In genomic region chr7:112869111-112869774, GRCh38 we compare ENCODE assay signal across 9 cellular contexts.
DNase-seq lines count a peak whose midpoint lies in the region; ATAC-seq, FAIRE-seq and TF ChIP-seq lines count a peak whose summit lies in the region.
"Had no signal": no experiment of that assay in that cellular context is flagged by ENCODE, and none has a peak within 500 bp of the region (broad histone marks: within the 10 kb centered on the region; RNA-seq: fewer than 3 reads in every experiment).

No MANE protein-coding gene starts in this region.

- POLR2A ChIA-PET in HepG2 (lab: Yijun Ruan, JAX): no interaction called here

- CTCF ChIA-PET in HepG2 (lab: Yijun Ruan, JAX; ENCODE audit: low intra/inter-chr PET ratio, low total read pairs): interaction anchor here (0.6 to 3.0 kb wide), 5 partner anchors 16 to 319 kb away, joined by 3 to 23 read pairs (median 3); no protein-coding TSS in a partner anchor

- no peak for TF ChIP-seq POLR2A in HepG2 (IDR thresholded peaks at IDR 0.05; ENCODE audit: insufficient read depth in 1 of 2, low read depth in 2 of 2, low read length in 2 of 2)

- ATAC-seq in HepG2 (peak; percentile 95), GM19328 (IDR thresholded peaks at IDR 0.05; ENCODE audit: unreplicated experiment) (no peak)

- no peaks in the 10 kb centered on the region for H3K27me3 ChIP-seq in HL-60 (ENCODE audit: insufficient read depth, poor library complexity, severe bottlenecking)
- no peaks in the 10 kb centered on the region for H3K27me3 ChIP-seq in brain microvascular endothelial cell (replicated peaks)
- no peaks in the 10 kb centered on the region for H3K27me3 ChIP-seq in HepG2 (ENCODE audit: control insufficient read depth in 1 of 2, insufficient read depth in 2 of 2, low read length in 2 of 2)

- H3K9me3 ChIP-seq in HepG2 (ENCODE audit: low read length): no peaks in the 10 kb centered on the region

- H2AFZ ChIP-seq in HepG2 (ENCODE audit: low read length): no peak overlapping the region

- BruUV-seq in HepG2 (replicated peaks; lab: Mats Ljungman, UMichigan): no TSS peak

- no peak overlapping the region for H3K9ac ChIP-seq in HepG2 (ENCODE audit: insufficient read depth, low read depth, low read length)

- TF ChIP-seq EP300 in HepG2 (IDR thresholded peaks at IDR 0.05; ENCODE audit: low read depth in 2 of 2, low read length in 2 of 2) (no peak), HepG2 (CRISPR knock-in tag; IDR thresholded peaks at IDR 0.05; ENCODE audit: borderline replicate concordance) (no peak)

- no peak for FAIRE-seq in HepG2 (lab: Jason Lieb, UNC)

- H3K36me3 ChIP-seq in brain microvascular endothelial cell (replicated peaks): no peaks in the 10 kb centered on the region
- no peaks in the 10 kb centered on the region; a peak in 2 of 5 replicates for H3K36me3 ChIP-seq in HepG2 (replicated peaks in 1 of 2; ENCODE audit: control insufficient read depth in 1 of 2, insufficient read depth in 2 of 2, low read length in 2 of 2)

- DNase-seq in NCI-H2029 (lab: John Stamatoyannopoulos, UW): peak; percentile 13
- DNase-seq in NCI-H2029 treated with DMSO at 0.1 percent for 48 hours (lab: John Stamatoyannopoulos, UW): no peak
- DNase-seq in HL-60 (ENCODE audit: low read depth in 1 of 2, low spot score in 1 of 2): peak; percentile 20 to 27
- DNase-seq in T-helper 2 cell: peak in 4 of 5 experiments; percentile 18 to 59 (median 30)
- peak; percentile 37 for DNase-seq in brain microvascular endothelial cell
- DNase-seq in HepG2 (ENCODE audit: low spot score): peak; percentile 52
- DNase-seq in stimulated activated naive CD4-positive, alpha-beta T cell (lab: John Stamatoyannopoulos, UW): peak in 4 of 6 experiments; percentile 6 to 44 (median 20)

- H3K79me2 ChIP-seq in HepG2 (ENCODE audit: insufficient read depth, low read length): no peaks in the 10 kb centered on the region

- no peak overlapping the region for H3K27ac ChIP-seq in HL-60 (replicated peaks)
- no peak overlapping the region for H3K27ac ChIP-seq in brain microvascular endothelial cell
- no peak overlapping the region for H3K27ac ChIP-seq in HepG2 (ENCODE audit: extremely low read length, insufficient read depth, low read length)
- H3K27ac ChIP-seq: epithelial cell of prostate had no signal

- H3K4me1 ChIP-seq in HepG2 (ENCODE audit: insufficient read depth, low read length): no peaks in the 10 kb centered on the region

- TF ChIP-seq RAD21 in HepG2 (CRISPR knock-in tag; IDR thresholded peaks at IDR 0.05): peak; percentile 87

- TF ChIP-seq CTCF in HL-60 (IDR thresholded peaks at IDR 0.05; ENCODE audit: insufficient read depth, low read length): peak; percentile 81
- TF ChIP-seq CTCF in brain microvascular endothelial cell (IDR thresholded peaks at IDR 0.05; ENCODE audit: low read depth, low read length, missing control alignments): peak; percentile 90
- TF ChIP-seq CTCF in HepG2 (CRISPR knock-in tag; IDR thresholded peaks at IDR 0.05): peak; percentile 90

- in situ Hi-C loops in brain microvascular endothelial cell (cut with HindIII; ENCODE audit: low pct_ligation_motif_present, low sequenced_read_pairs): no loop called here
- in situ Hi-C loops in HepG2 (cut with HindIII; ENCODE audit: extremely low pct_ligation_motif_present, low pct_unique_long_range_greater_than_20kb): no loop called here

- intact Hi-C loops in HepG2 (cut with micrococcal nuclease; ENCODE audit: unreplicated experiment): loop anchor here (1.0 kb wide), 3 partner anchors 29 to 319 kb away; no protein-coding TSS in a partner anchor

- 58% methylated on average over 9 of the region's 15 CpGs for WGBS in HepG2 (ENCODE audit: low lambda C conversion rate)

- H3K4me3 ChIP-seq in HL-60 (replicated peaks; ENCODE audit: insufficient read depth, low read length) (no peak overlapping the region), brain microvascular endothelial cell (ENCODE audit: low read depth, low read length) (no peak overlapping the region), HepG2 (replicated peaks in 1 of 3; ENCODE audit: insufficient read depth in 1 of 3, low read depth in 2 of 3, low read length in 3 of 3) (no peak overlapping the region)

- peaks cover 5% of the 10 kb centered on the region for H4K20me1 ChIP-seq in HepG2 (ENCODE audit: insufficient read depth, low read length)

- H3K4me2 ChIP-seq in HepG2 (ENCODE audit: low read depth, low read length): no peak overlapping the region

TF ChIP-seq in HepG2, 621 proteins besides CTCF, POLR2A, EP300 and RAD21 (continues in another document):
- TF ChIP-seq POGZ (CRISPR knock-in tag; IDR thresholded peaks at IDR 0.05): 0 out of 2 replicates have a peak, but pooled peaks have one; percentile 13
- TF ChIP-seq SMARCC2 (IDR thresholded peaks at IDR 0.05): no peak
- peak; percentile 21 for TF ChIP-seq TEAD3 (CRISPR knock-in tag; optimal IDR thresholded peaks at IDR 0.05; ENCODE audit: borderline replicate concordance)
- no peak for TF ChIP-seq HDAC2 (CRISPR knock-in tag; IDR thresholded peaks at IDR 0.05)
- TF ChIP-seq IRF9 (CRISPR knock-in tag; IDR thresholded peaks at IDR 0.05; ENCODE audit: borderline replicate concordance): 0 out of 2 replicates have a peak, but pooled peaks have one; percentile 26
- 0 out of 2 replicates have a peak, but pooled peaks have one; percentile 16 for TF ChIP-seq ZNF263 (CRISPR knock-in tag; IDR thresholded peaks at IDR 0.05)
- no peak for TF ChIP-seq ZNF598 (CRISPR knock-in tag; IDR thresholded peaks at IDR 0.05; ENCODE audit: borderline replicate concordance)
- 0 out of 2 replicates have a peak, but pooled peaks have one; percentile 12 for TF ChIP-seq THAP11 (CRISPR knock-in tag; IDR thresholded peaks at IDR 0.05)
- TF ChIP-seq ZBTB33 (CRISPR knock-in tag; IDR thresholded peaks at IDR 0.05): peak; percentile 97
- TF ChIP-seq REPIN1 (CRISPR knock-in tag; IDR thresholded peaks at IDR 0.05; ENCODE audit: borderline replicate concordance, low read depth): peak; percentile 28; the same call in 1 of the 2 replicates
- peak; percentile 98 for TF ChIP-seq SMC3 (IDR thresholded peaks at IDR 0.05; ENCODE audit: low read length)
- TF ChIP-seq ZNF687 (CRISPR knock-in tag; IDR thresholded peaks at IDR 0.05): peak; percentile 22; the same call in 1 of the 2 replicates
